27 cellular contexts compared by ENCODE assay signal in genomic region chr7:56449762-56450161, GRCh38.
"Had no signal": no experiment of that assay in that cellular context is flagged by ENCODE, and none has a peak within 500 bp of the region (broad histone marks: within the 10 kb centered on the region; RNA-seq: fewer than 3 reads in every experiment).

No MANE protein-coding gene starts in this region.

- ATAC-seq: stimulated activated effector memory CD8-positive, alpha-beta T cell treated with anti-CD3 and anti-CD28 coated beads, Interleukin-12 subunit alpha, Interleukin-12 subunit beta, amount 100 ng/mL, for 72 hours; stimulated activated memory B cell treated with anti-CD40 and anti-IgM and Interleukin-4, amounts not matched to agents 10 μg/mL and 1 μg/mL and 100 μg/mL, for 72 hours; stimulated activated naive B cell treated with anti-CD40 and anti-IgM and Interleukin-4, amounts not matched to agents 10 μg/mL and 1 μg/mL and 100 μg/mL, for 72 hours; stimulated activated naive CD8-positive, alpha-beta T cell treated with anti-CD3 and anti-CD28 coated beads, Interleukin-15, amount 100 ng/mL, for 72 hours; stimulated activated naive CD8-positive, alpha-beta T cell treated with anti-CD3 and anti-CD28 coated beads, Interleukin-15, Interleukin-2, amounts not matched to agents 100 U/mL and 50 U/mL, for 24 hours; upper lobe of right lung had no signal

- H3K27me3 ChIP-seq: stomach, suprapubic skin, testis, thyroid gland, tibial artery, tibial nerve, transverse colon, upper lobe of left lung, upper lobe of right lung, uterus, vagina had no signal

- H3K9me3 ChIP-seq: testis, thyroid gland, uterus had no signal

- H3K4me1 ChIP-seq: stomach, suprapubic skin, testis, thyroid gland, tibial artery, tibial nerve, transverse colon, upper lobe of left lung, upper lobe of right lung, uterus, vagina had no signal

- H3K4me3 ChIP-seq: stomach, suprapubic skin, testis, thoracic aorta, thyroid gland, tibial artery, tibial nerve, transverse colon, upper lobe of left lung, upper lobe of right lung, uterus, vagina had no signal

- DNase-seq: stimulated activated CD4-positive, alpha-beta T cell treated with anti-CD3 and anti-CD28 coated beads, Interleukin-2, amount 100 ng/mL, for 48 hours; stimulated activated CD4-positive, alpha-beta T cell treated with anti-CD3 and anti-CD28 coated beads, Interleukin-4, amount 100 ng/mL, for 1 hour; stimulated activated CD4-positive, alpha-beta T cell treated with anti-CD3 and anti-CD28 coated beads, Interleukin-4, amount 100 ng/mL, for 24 hours; stimulated activated CD4-positive, alpha-beta T cell treated with anti-CD3 and anti-CD28 coated beads, Interleukin-4, amount 100 ng/mL, for 4 hours; stimulated activated CD8-positive, alpha-beta memory T cell treated with anti-CD3 and anti-CD28 coated beads, Interleukin-4, amount 100 ng/mL, for 48 hours; stimulated activated naive B cell treated with anti-CD40 and anti-IgM and Interleukin-4, amounts not matched to agents 10 μg/mL and 1 μg/mL and 100 μg/mL, for 72 hours; stimulated activated naive CD4-positive, alpha-beta T cell; stimulated activated naive CD4-positive, alpha-beta T cell treated with Interleukin-2 at 50 U/mL for 16 hours; stimulated activated naive CD8-positive, alpha-beta T cell treated with anti-CD3 and anti-CD28 coated beads, Interleukin-15, amount 100 ng/mL, for 72 hours; stimulated activated naive CD8-positive, alpha-beta T cell treated with anti-CD3 and anti-CD28 coated beads, Interleukin-15, Interleukin-2, amounts not matched to agents 100 U/mL and 50 U/mL, for 24 hours; stomach; substantia nigra; testis; thyroid gland; tibial artery; transverse colon; trophoblast cell; upper lobe of left lung; upper lobe of right lung; uterus had no signal

- H3K36me3 ChIP-seq: stomach, suprapubic skin, thoracic aorta, thyroid gland, tibial artery, tibial nerve, transverse colon, upper lobe of left lung, upper lobe of right lung, uterus, vagina had no signal

- H3K27ac ChIP-seq: stomach, suprapubic skin, testis, thoracic aorta, thyroid gland, tibial artery, tibial nerve, transverse colon, upper lobe of left lung, upper lobe of right lung, uterus, vagina had no signal

- FAIRE-seq: urothelium cell line had no signal
